ENCODE assay signal across 12 cellular contexts in the genomic region with DNA sequence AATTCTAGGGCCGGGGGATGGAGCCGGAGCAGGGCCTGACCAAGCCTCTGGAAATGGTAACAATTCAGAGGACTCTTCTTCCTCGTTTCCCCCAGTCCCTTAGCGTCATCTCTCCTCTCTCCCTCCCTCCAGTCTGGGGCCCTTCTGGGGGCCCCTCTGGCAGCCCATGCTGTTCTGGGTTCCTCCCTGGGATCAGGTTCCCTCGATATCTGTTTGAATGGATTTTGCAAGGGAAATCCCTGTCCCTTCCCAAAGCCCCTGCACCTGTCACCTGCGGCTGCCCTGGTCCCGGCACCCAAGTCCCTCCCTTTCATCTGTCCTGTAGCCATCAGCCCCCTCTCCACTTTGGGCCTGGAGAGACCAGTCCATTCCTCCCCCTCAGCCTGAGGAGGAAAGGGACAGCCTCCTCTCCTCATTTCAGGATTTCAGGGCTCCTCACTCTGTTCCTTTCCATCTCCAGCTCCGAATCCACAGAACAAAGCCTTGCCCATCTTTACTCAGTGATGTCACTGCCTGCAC. TPM values are rescaled to one million over a fixed set of nuclear protein-coding genes. Genes with fewer than 3 reads are reported as not detected.
DNase-seq lines count a peak whose midpoint lies in the region; ATAC-seq lines count a peak whose summit lies in the region.
"Had no signal": no experiment of that assay in that cellular context is flagged by ENCODE, and none has a peak within 500 bp of the region (broad histone marks: within the 10 kb centered on the region; RNA-seq: fewer than 3 reads in every experiment).

No MANE protein-coding gene starts in this region.

- no peak for DNase-seq in activated naive CD4-positive, alpha-beta T cell treated with Interleukin-2 at 50 U/mL for 16 hours
- no peak for DNase-seq in T-cell
- no peak for DNase-seq in immature natural killer cell
- peak; percentile 27 to 36 for DNase-seq in aorta
- no peak for DNase-seq in anterior cingulate cortex (lab: John Stamatoyannopoulos, UW)
- no peak for DNase-seq in NCI-H226
- DNase-seq: NCI-H2029 treated with DMSO at 0.1 percent for 48 hours had no signal

- peak overlapping the region; percentile 96 for H3K27ac Mint-ChIP-seq in activated naive CD4-positive, alpha-beta T cell treated with anti-CD3 and anti-CD28 coated beads, Interleukin-2, amount 50 U/mL, for 24 hours
- H3K27ac Mint-ChIP-seq in T-cell (peak overlapping the region; percentile 98 to 99), immature natural killer cell (peak overlapping the region; percentile 90 to 97 (median 94))

- H3K36me3 Mint-ChIP-seq in activated naive CD4-positive, alpha-beta T cell treated with anti-CD3 and anti-CD28 coated beads, Interleukin-2, amount 50 U/mL, for 24 hours: no peaks in the 10 kb centered on the region
- H3K36me3 Mint-ChIP-seq in T-cell (peaks cover under 1% of the 10 kb centered on the region), immature natural killer cell (peaks cover 0 to 3% (median 0%) of the 10 kb centered on the region in 3 donors)

- H3K27me3 Mint-ChIP-seq in activated naive CD4-positive, alpha-beta T cell treated with anti-CD3 and anti-CD28 coated beads, Interleukin-2, amount 50 U/mL, for 24 hours: no peaks in the 10 kb centered on the region
- H3K27me3 Mint-ChIP-seq in T-cell (no peaks in the 10 kb centered on the region), immature natural killer cell (ENCODE audit: low read depth in 3 of 3) (peaks cover 2 to 4% (median 3%) of the 10 kb centered on the region in 3 donors)

- no peaks in the 10 kb centered on the region for H3K36me3 ChIP-seq in aorta (ENCODE audit: control insufficient read depth in 1 of 2, insufficient read depth in 2 of 2, low read length in 1 of 2)

- no peaks in the 10 kb centered on the region for H3K27me3 ChIP-seq in aorta (ENCODE audit: control insufficient read depth in 1 of 2, insufficient read depth in 2 of 2, low read length in 1 of 2)

- peak overlapping the region; percentile 94 for H3K4me3 Mint-ChIP-seq in activated naive CD4-positive, alpha-beta T cell treated with anti-CD3 and anti-CD28 coated beads, Interleukin-2, amount 50 U/mL, for 24 hours
- H3K4me3 Mint-ChIP-seq in T-cell (peak overlapping the region; percentile 84 to 97 (median 92)), immature natural killer cell (peak overlapping the region; percentile 94 to 99 (median 97))

- intact Hi-C loops in aorta (cut with DNase I): no loop called here

- no peaks in the 10 kb centered on the region for H3K9me3 ChIP-seq in aorta (ENCODE audit: control insufficient read depth, low read length)
- H3K9me3 ChIP-seq: psoas muscle had no signal

- H3K27ac ChIP-seq in aorta (ENCODE audit: low read depth in 1 of 2, low read length in 2 of 2): no peak overlapping the region
- H3K27ac ChIP-seq: psoas muscle had no signal

- ATAC-seq in T-cell (replicated peaks in 1 of 4): no peak
- no peak for ATAC-seq in aorta (ENCODE audit: low FRiP score)
- ATAC-seq in HG03135 (IDR thresholded peaks at IDR 0.05; ENCODE audit: unreplicated experiment): no peak

- CTCF ChIA-PET in T-cell (lab: Charles Lee): interaction anchor here (0.6 to 6.1 kb wide), 13 partner anchors 9 to 668 kb away, joined by 3 to 37 read pairs (median 4); a partner anchor contains a TSS

- no peaks in the 10 kb centered on the region for H3K4me1 ChIP-seq in aorta (ENCODE audit: control insufficient read depth in 1 of 2, insufficient read depth in 2 of 2, low read length in 2 of 2)
- H3K4me1 ChIP-seq: psoas muscle had no signal

- H3K4me3 ChIP-seq in aorta (ENCODE audit: low read length in 2 of 2): no peak overlapping the region
- H3K4me3 ChIP-seq: psoas muscle had no signal

- WGBS in aorta, 2 donors: 93 to 96% methylated on average over 8 of the region's 8 CpGs

- POLR2A ChIA-PET in T-cell (lab: Charles Lee): interaction anchor here in 1 of 2 donors (1.6 kb wide), 1 partner anchor 13 kb away, joined by 5 read pairs; no protein-coding TSS in a partner anchor

- peaks cover 60% of the 10 kb centered on the region for H3K4me1 Mint-ChIP-seq in activated naive CD4-positive, alpha-beta T cell treated with anti-CD3 and anti-CD28 coated beads, Interleukin-2, amount 50 U/mL, for 24 hours
- H3K4me1 Mint-ChIP-seq in T-cell: peaks cover 40 to 58% (median 56%) of the 10 kb centered on the region in 3 donors
- peaks cover 75 to 81% of the 10 kb centered on the region in 2 donors for H3K4me1 Mint-ChIP-seq in immature natural killer cell

- no peaks in the 10 kb centered on the region for H3K9me3 Mint-ChIP-seq in activated naive CD4-positive, alpha-beta T cell treated with anti-CD3 and anti-CD28 coated beads, Interleukin-2, amount 50 U/mL, for 24 hours
- no peaks in the 10 kb centered on the region for H3K9me3 Mint-ChIP-seq in T-cell
- no peaks in the 10 kb centered on the region for H3K9me3 Mint-ChIP-seq in immature natural killer cell

RNA-seq across cellular contexts. Expression of a gene that starts 1.7 kb away (rescaled TPM):
- 100 to 1,000 TPM; 242 to 293 (median 245) TPM for total RNA-seq in T-cell
- polyA plus RNA-seq in immature natural killer cell: 10 to 100 TPM; 18.0 to 57.0 (median 24.2) TPM
- 10 to 100 TPM; 23.6 to 55.8 TPM for total RNA-seq in aorta
- 1 to 10 TPM; 5.8 to 7.2 TPM for polyA plus RNA-seq in aorta

RNA-seq across cellular contexts. Expression of a gene that starts 14.1 kb away (rescaled TPM):
- total RNA-seq in T-cell (10 to 100 TPM in 1 of 5 donors, 1 to 10 TPM in 4; 5.5 to 10.9 (median 6.4) TPM), aorta (10 to 100 TPM; 59.4 to 70.0 TPM)
- polyA plus RNA-seq in immature natural killer cell (1 to 10 TPM; 3.2 to 3.5 (median 3.2) TPM), aorta (10 to 100 TPM; 26.0 to 53.6 TPM)

RNA-seq across cellular contexts. Expression of a gene that starts 26.5 kb away (rescaled TPM):
- total RNA-seq in T-cell (under 1 TPM in 2 of 5 donors, not detected in 3; 0.23 to 0.38 TPM), aorta (not detected)
- polyA plus RNA-seq in immature natural killer cell (not detected), aorta (not detected)
- total RNA-seq: mesenteric fat pad; psoas muscle; T-helper 1 cell treated with Interleukin-12 subunit alpha and Interleukin-12 subunit beta and Interleukin-4 antibody, amounts not matched to agents 30 ng/mL and 1 ng/mL, for 36 hours had no signal
- polyA plus RNA-seq: psoas muscle had no signal

RNA-seq across cellular contexts. Expression of a gene that starts 31.3 kb away (rescaled TPM):
- total RNA-seq in T-cell: 1 to 10 TPM in 4 of 5 donors, under 1 TPM in 1; 0.80 to 2.2 (median 1.7) TPM
- polyA plus RNA-seq in immature natural killer cell: under 1 TPM in 2 of 3 donors, not detected in 1; 0.09 to 0.46 TPM
- total RNA-seq in aorta: 10 to 100 TPM; 59.6 to 66.6 TPM
- polyA plus RNA-seq in aorta: 10 to 100 TPM; 16.2 to 44.2 TPM

RNA-seq across cellular contexts. Expression of a gene that starts 41.4 kb away (rescaled TPM):
- under 1 TPM in 1 of 5 donors, not detected in 4; 0.70 TPM for total RNA-seq in T-cell
- polyA plus RNA-seq in immature natural killer cell: not detected
- total RNA-seq in aorta: not detected
- polyA plus RNA-seq in aorta: 1,000 to 10,000 TPM in 1 of 2 donors, 10 to 100 TPM in 1; 45.9 to 1,323 TPM
- total RNA-seq: psoas muscle; T-helper 1 cell treated with Interleukin-12 subunit alpha and Interleukin-12 subunit beta and Interleukin-4 antibody, amounts not matched to agents 30 ng/mL and 1 ng/mL, for 36 hours had no signal

Comparison
In these comparisons a context has a peak if more than half of its experiments do, and no peak if none do; other contexts are left out.
1. DNase-seq: peak in aorta (2 of 2); none in activated naive CD4-positive, alpha-beta T cell treated with Interleukin-2 at 50 U/mL for 16 hours (single experiment), T-cell (0 of 34), immature natural killer cell (0 of 3), anterior cingulate cortex (0 of 58) and NCI-H226 (single experiment).
2. RNA of a gene that starts 1.7 kb away (total RNA-seq): 242 to 293 TPM in T-cell; 23.6 to 55.8 TPM in aorta; every median in the first group is over 4 times any median in the second.
3. RNA of a gene that starts 14.1 kb away (total RNA-seq): 59.4 to 70.0 TPM in aorta; 5.5 to 10.9 TPM in T-cell; every median in the first group is over 4 times any median in the second.
4. Peak in every context shown above with its lines, with median percentiles within 50 percentile points of each other: H3K27ac Mint-ChIP-seq and H3K4me3 Mint-ChIP-seq.